In the genomic region with DNA sequence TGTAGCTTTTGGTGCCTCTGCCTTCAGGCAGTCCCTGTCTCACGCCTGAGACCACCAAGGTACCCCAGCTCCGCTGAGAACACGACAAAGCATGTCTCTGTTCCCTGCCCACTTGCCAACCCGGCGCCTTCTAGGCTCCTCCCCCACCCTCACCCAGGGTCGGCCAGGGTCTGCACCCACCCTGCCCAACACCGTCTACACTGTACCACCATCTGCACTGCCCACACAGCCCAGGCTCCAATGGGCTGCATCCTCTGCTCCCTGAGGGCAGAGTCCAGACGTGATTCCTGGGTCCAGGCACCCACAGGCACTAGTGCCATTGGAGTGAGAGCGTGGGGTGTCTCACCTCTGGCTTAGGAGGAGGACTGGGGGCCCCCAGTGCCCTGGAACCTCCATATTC, we compare ENCODE assay signal across 27 cellular contexts. TPM values are rescaled to one million over a fixed set of nuclear protein-coding genes. Genes with fewer than 3 reads are reported as not detected.
"Had no signal": no experiment of that assay in that cellular context is flagged by ENCODE, and none has a peak within 500 bp of the region (broad histone marks: within the 10 kb centered on the region; RNA-seq: fewer than 3 reads in every experiment).

No MANE protein-coding gene starts in this region.

- DNase-seq: activated CD4-positive, alpha-beta T cell treated with anti-CD3 and anti-CD28 coated beads for 48 hours; activated CD4-positive, alpha-beta T cell treated with anti-CD3 and anti-CD28 coated beads, Interleukin-2, amount 50 U/mL, for 4 hours; activated CD4-positive, CD25-positive, alpha-beta regulatory T cell treated with anti-CD3 and anti-CD28 coated beads, Interleukin-2, amount 50 U/mL, for 72 hours; activated CD8-positive, alpha-beta memory T cell treated with anti-CD3 and anti-CD28 coated beads, Interleukin-2, amount 50 U/mL, for 48 hours; activated CD8-positive, alpha-beta T cell treated with anti-CD3 and anti-CD28 coated beads, Interleukin-2, amount 10 ng/mL, durations not matched to agents 7 days and 5 days; activated effector memory CD4-positive, alpha-beta T cell treated with Interleukin-2 at 50 U/mL for 16 hours; activated naive CD4-positive, alpha-beta T cell; activated naive CD8-positive, alpha-beta T cell treated with anti-CD3 and anti-CD28 coated beads, Interleukin-2, amount 50 U/mL, for 24 hours; activated T-cell treated with anti-CD3 and anti-CD28 coated beads, Interleukin-2, amount 50 U/mL, for 24 hours; amniotic stem cell; body of pancreas; NCI-H1092; NCI-H1417; NCI-H1930; NCI-H345; NCI-H510A; NCI-H526 treated with DMSO at 0.1 percent for 48 hours; NCI-H82 had no signal

- H3K27ac ChIP-seq: ascending aorta, KMS-11 had no signal

- H3K36me3 ChIP-seq: ascending aorta had no signal

- H3K27me3 ChIP-seq: ascending aorta, body of pancreas had no signal

- H3K4me1 ChIP-seq: ascending aorta had no signal

- ATAC-seq: activated CD8-positive, alpha-beta T cell treated with anti-CD3 and anti-CD28 coated beads, Interleukin-2, amount 10 ng/mL, durations not matched to agents 7 days and 5 days; activated naive CD4-positive, alpha-beta T cell treated with anti-CD3 and anti-CD28 coated beads, Interleukin-2, amount 50 U/mL, for 72 hours; activated naive CD8-positive, alpha-beta T cell treated with anti-CD3 and anti-CD28 coated beads, Interleukin-2, amount 50 U/mL, for 24 hours; body of pancreas had no signal

- H3K4me3 ChIP-seq: ascending aorta, body of pancreas had no signal

- H3K9me3 ChIP-seq: ascending aorta, body of pancreas had no signal

RNA-seq across cellular contexts. Expression of a gene that starts 22.8 kb away (rescaled TPM):
- total RNA-seq: activated CD8-positive, alpha-beta T cell treated with anti-CD3 and anti-CD28 coated beads, Interleukin-2, amount 10 ng/mL, durations not matched to agents 7 days and 5 days; activated naive CD4-positive, alpha-beta T cell treated with anti-CD3 and anti-CD28 coated beads, Interleukin-2, amount 50 U/mL, for 72 hours; activated T-helper 1 cell treated with anti-CD3 and anti-CD28 coated beads, Interleukin-12 subunit alpha, Interleukin-12 subunit beta, Interleukin-2, Interleukin-4 antibody, amounts not matched to agents 30 ng/mL and 10 ng/mL and 1 ng/mL, durations not matched to agents 14 hours and 24 hours and 36 hours; ascending aorta; body of pancreas; bronchial epithelial cell; MCF 10A; OCI-LY7; RPMI7951; SK-MEL-5 had no signal
